In the genomic region with DNA sequence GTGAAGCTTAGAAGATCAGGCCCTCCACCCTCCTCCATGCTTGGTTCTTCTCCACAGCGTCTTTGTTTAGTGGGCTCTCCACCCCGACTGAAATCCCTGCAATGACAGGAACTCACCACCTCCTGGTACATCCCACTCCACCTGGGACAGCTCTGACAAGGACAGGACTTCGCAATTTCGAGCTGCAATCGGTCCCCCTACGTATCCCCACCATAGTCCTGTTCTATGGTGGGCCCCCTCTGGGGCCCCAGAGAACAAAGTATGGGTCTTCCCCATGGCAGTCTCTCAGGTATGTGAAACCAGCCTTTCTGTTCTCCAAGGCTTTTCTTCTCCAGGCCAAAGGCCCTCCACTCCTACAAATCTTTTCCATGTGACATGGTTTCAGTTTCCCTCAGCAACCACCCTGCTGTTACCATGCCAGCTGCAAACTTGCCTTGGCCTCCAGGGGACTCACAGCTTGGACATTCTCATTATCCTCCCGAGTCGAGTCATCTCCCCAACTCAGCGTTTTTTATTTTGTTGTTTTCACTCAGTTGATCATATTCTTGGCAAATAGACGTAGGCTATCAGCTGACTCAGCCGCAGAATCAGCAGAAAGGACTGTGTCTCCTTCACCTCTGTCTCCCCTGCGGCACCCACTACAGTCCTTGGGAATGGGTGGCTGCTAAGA, we compare ENCODE assay signal across 9 cellular contexts.
A peak's percentile ranks its signal among the peaks of the same experiment; 100 is the strongest.
DNase-seq lines count a peak whose midpoint lies in the region; ATAC-seq and TF ChIP-seq lines count a peak whose summit lies in the region.
"Had no signal": no experiment of that assay in that cellular context is flagged by ENCODE, and none has a peak within 500 bp of the region (broad histone marks: within the 10 kb centered on the region; RNA-seq: fewer than 3 reads in every experiment).

No MANE protein-coding gene starts in this region.

- ATAC-seq in IMR-90 (ENCODE audit: low read depth) (no peak), right lobe of liver (peak; percentile 44 to 57 (median 52)), HG02588 (IDR thresholded peaks at IDR 0.05; ENCODE audit: unreplicated experiment) (no peak)

- H3K27me3 Mint-ChIP-seq in MCF 10A (ENCODE audit: insufficient read depth, unreplicated experiment) = no peaks in the 10 kb centered on the region

- no peak overlapping the region for H4K8ac ChIP-seq in IMR-90 (ENCODE audit: low read depth in 2 of 2, low read length in 2 of 2)

- no peaks in the 10 kb centered on the region for H3K9me1 ChIP-seq in IMR-90 (ENCODE audit: insufficient read depth, low read length)

- H3K4me2 ChIP-seq in IMR-90 (ENCODE audit: low read depth, low read length) = no peak overlapping the region; the same call in 1 of the 2 replicates

- H2AK9ac ChIP-seq in IMR-90 (replicated peaks; ENCODE audit: low read depth, low read length, poor library complexity) = peak overlapping the region; percentile 14

- peaks cover 34% of the 10 kb centered on the region for H3K4me1 Mint-ChIP-seq in MCF 10A (ENCODE audit: insufficient read depth, unreplicated experiment)

- H2BK15ac ChIP-seq in IMR-90 (ENCODE audit: low read depth, low read length) = no peak overlapping the region

- no peak overlapping the region for H3K27ac ChIP-seq in IMR-90 (ENCODE audit: insufficient read depth, low read length)
- H3K27ac ChIP-seq in right lobe of liver = no peak overlapping the region

- TF ChIP-seq POLR2A in IMR-90 (IDR thresholded peaks at IDR 0.05; ENCODE audit: low read depth, low read length) (no peak), right lobe of liver (IDR thresholded peaks at IDR 0.05) (no peak)

- H3K4me3 ChIP-seq in IMR-90 (ENCODE audit: insufficient read depth, low read depth, low read length) (no peak overlapping the region), right lobe of liver (no peak overlapping the region)

- no peak overlapping the region for H3K4ac ChIP-seq in IMR-90 (ENCODE audit: low read depth, low read length)

- CTCF ChIA-PET in IMR-90 (lab: Yijun Ruan, JAX) (no interaction called here), MCF 10A (lab: Yijun Ruan, JAX) (interaction anchor here (0.6 to 1.6 kb wide), 5 partner anchors 44 to 513 kb away, joined by 3 to 7 read pairs (median 3); no protein-coding TSS in a partner anchor)

- no peak overlapping the region for H3K56ac ChIP-seq in IMR-90 (ENCODE audit: extremely low read depth, insufficient read depth, low read length)

- H3K4me1 ChIP-seq in IMR-90 (ENCODE audit: control insufficient read depth, insufficient read depth, low read length) (no peaks in the 10 kb centered on the region), right lobe of liver (no peaks in the 10 kb centered on the region)

- no peak overlapping the region for H3K18ac ChIP-seq in IMR-90 (ENCODE audit: low read depth, low read length)

- no peaks in the 10 kb centered on the region for H3K79me1 ChIP-seq in IMR-90 (ENCODE audit: low read depth in 1 of 2, low read length in 2 of 2)

- H3K23ac ChIP-seq in IMR-90 (ENCODE audit: low read depth, low read length) = no peak overlapping the region

- dilution Hi-C loops in IMR-90 (cut with HindIII; ENCODE audit: low sequenced_read_pairs, unreplicated experiment) = no loop called here

- H3K4me3 Mint-ChIP-seq in MCF 10A (ENCODE audit: unreplicated experiment) = peak overlapping the region; percentile 7
- H3K4me3 Mint-ChIP-seq: T-helper 1 cell treated with Interleukin-12 subunit alpha and Interleukin-12 subunit beta and Interleukin-4 antibody, amounts not matched to agents 30 μg/mL and 1 μg/mL, for 36 hours had no signal

- H3K36me3 ChIP-seq in IMR-90 (ENCODE audit: control insufficient read depth, insufficient read depth, low read length) (no peaks in the 10 kb centered on the region), right lobe of liver (no peaks in the 10 kb centered on the region)

- no peak overlapping the region for H2AFZ ChIP-seq in IMR-90 (replicated peaks; ENCODE audit: low read length, poor library complexity)

- in situ Hi-C loops in ACHN (cut with HindIII; ENCODE audit: low pct_ligation_motif_present, low pct_unique_long_range_greater_than_20kb, low sequenced_read_pairs) (no loop called here), IMR-90 (cut with MboI; ENCODE audit: low sequenced_read_pairs) (no loop called here), GM13977 (cut with MboI; ENCODE audit: low pct_unique_long_range_greater_than_20kb, low sequenced_read_pairs, unreplicated experiment) (no loop called here)

- 50% methylated on average over 1 of the region's 12 CpGs; no CpG with 5 or more reads in 1 of the 2 experiments for WGBS in IMR-90 (ENCODE audit: extremely low coverage in 2 of 2, insufficient read length in 1 of 2), 2 experiments
- 74% methylated on average over 8 of the region's 12 CpGs for WGBS in right lobe of liver (ENCODE audit: insufficient coverage, low coverage, low lambda C conversion rate, missing lambda C conversion rate)

- H3K9me3 ChIP-seq in IMR-90 (ENCODE audit: control insufficient read depth, insufficient read depth, low read length) (no peaks in the 10 kb centered on the region), right lobe of liver (no peaks in the 10 kb centered on the region)

- no peak overlapping the region for H3K14ac ChIP-seq in IMR-90 (replicated peaks; ENCODE audit: low read depth, low read length)

- no peak overlapping the region for H4K5ac ChIP-seq in IMR-90 (ENCODE audit: low read depth, low read length)

- H3K9ac ChIP-seq in IMR-90 (ENCODE audit: low read depth, low read length) = no peak overlapping the region

- H4K91ac ChIP-seq in IMR-90 (ENCODE audit: insufficient read depth, low read depth, low read length) = no peak overlapping the region

- intact Hi-C loops in IMR-90 (cut with micrococcal nuclease) (no loop called here), MCF 10A (cut with micrococcal nuclease) (no loop called here), right lobe of liver (cut with DNase I) (no loop called here)

- H2BK120ac ChIP-seq in IMR-90 (ENCODE audit: low read depth, low read length) = no peak overlapping the region

- no peaks in the 10 kb centered on the region for H3K9me3 Mint-ChIP-seq in MCF 10A (ENCODE audit: unreplicated experiment)
- H3K9me3 Mint-ChIP-seq: T-helper 1 cell treated with Interleukin-12 subunit alpha and Interleukin-12 subunit beta and Interleukin-4 antibody, amounts not matched to agents 30 μg/mL and 1 μg/mL, for 36 hours had no signal

- no peak overlapping the region for H2BK5ac ChIP-seq in IMR-90 (ENCODE audit: low read depth, low read length, poor library complexity, severe bottlenecking)

- BruUV-seq in IMR-90 (replicated peaks; lab: Mats Ljungman, UMichigan) (no TSS peak), MCF 10A (replicated peaks; lab: Mats Ljungman, UMichigan) (no TSS peak)

- TF ChIP-seq RAD21 in IMR-90 (IDR thresholded peaks at IDR 0.05; ENCODE audit: low read length) = no peak

- no peak overlapping the region for H2BK20ac ChIP-seq in IMR-90 (ENCODE audit: low read depth, low read length)

- no peak overlapping the region for H2AK5ac ChIP-seq in IMR-90 (ENCODE audit: low read depth, low read length)

- no peaks in the 10 kb centered on the region for H4K20me1 ChIP-seq in IMR-90 (ENCODE audit: insufficient read depth, low read length)

- TF ChIP-seq CTCF in IMR-90 (conservative IDR thresholded peaks at IDR 0.05; ENCODE audit: low read depth, low read length) = no peak
- no peak for TF ChIP-seq CTCF in MCF 10A (IDR thresholded peaks at IDR 0.05; ENCODE audit: unreplicated experiment)
- no peak for TF ChIP-seq CTCF in right lobe of liver (IDR thresholded peaks at IDR 0.05)
- TF ChIP-seq CTCF in GM13977 (IDR thresholded peaks at IDR 0.05; ENCODE audit: extremely low read depth, insufficient read depth, missing control alignments) = no peak

- peak overlapping the region; percentile 90 for H3K27ac Mint-ChIP-seq in MCF 10A (ENCODE audit: low read depth, unreplicated experiment)
- H3K27ac Mint-ChIP-seq: T-helper 1 cell treated with Interleukin-12 subunit alpha and Interleukin-12 subunit beta and Interleukin-4 antibody, amounts not matched to agents 30 μg/mL and 1 μg/mL, for 36 hours had no signal

- H3K36me3 Mint-ChIP-seq in MCF 10A (ENCODE audit: insufficient read depth, unreplicated experiment) = peaks cover 6% of the 10 kb centered on the region

- peaks cover 23% of the 10 kb centered on the region for H3K27me3 ChIP-seq in IMR-90 (ENCODE audit: control insufficient read depth, insufficient read depth, low read length)
- H3K27me3 ChIP-seq in right lobe of liver = no peaks in the 10 kb centered on the region

- POLR2A ChIA-PET in IMR-90 (lab: Charles Lee; ENCODE audit: unreplicated experiment) (no interaction called here), MCF 10A (lab: Yijun Ruan, JAX) (interaction anchor here (1.0 to 12.7 kb wide), 11 partner anchors 9 to 489 kb away, joined by 3 to 162 read pairs (median 3); no protein-coding TSS in a partner anchor)

- peak; percentile 10 for DNase-seq in ACHN
- DNase-seq in IMR-90 = peak; percentile 34
- peak; percentile 81 for DNase-seq in MCF 10A (ENCODE audit: unreplicated experiment)
- DNase-seq in right lobe of liver = no peak
- DNase-seq in GM13977 (ENCODE audit: low spot score) = no peak
- no peak for DNase-seq in retina
- no peak for DNase-seq in pons (ENCODE audit: low spot score)

TF ChIP-seq in IMR-90, 13 proteins besides CTCF, POLR2A, EP300 and RAD21:
- TF ChIP-seq MAFK (IDR thresholded peaks at IDR 0.05; ENCODE audit: low read depth, low read length) (0 out of 2 replicates have a peak, but pooled peaks have one; percentile 22), CEBPB (IDR thresholded peaks at IDR 0.05; ENCODE audit: low read depth, low read length) (no peak), USF2 (IDR thresholded peaks at IDR 0.05; ENCODE audit: low read depth, low read length) (no peak)

Comparison
In these comparisons a context has a peak if more than half of its experiments do, and no peak if none do; other contexts are left out.
1. DNase-seq: peak in ACHN (single experiment), IMR-90 (single experiment) and MCF 10A (single experiment); none in right lobe of liver (0 of 3), GM13977 (single experiment), retina (single experiment) and pons (single experiment).
2. ATAC-seq: peak in right lobe of liver (4 of 4); none in IMR-90 (single experiment) and HG02588 (single experiment).